2 cellular contexts compared by ENCODE assay signal in genomic region chr9:125601986-125602385, GRCh38.
A peak's percentile ranks its signal among the peaks of the same experiment; 100 is the strongest.
TF ChIP-seq lines count a peak whose summit lies in the region.

No MANE protein-coding gene starts in this region.

TF ChIP-seq in IMR-90, 13 proteins besides CTCF, POLR2A, EP300 and RAD21:
- TF ChIP-seq MAZ (IDR thresholded peaks at IDR 0.05; ENCODE audit: borderline replicate concordance, low read depth, low read length) (no peak), SMC3 (IDR thresholded peaks at IDR 0.05; ENCODE audit: low read depth, low read length) (0 out of 2 replicates have a peak, but pooled peaks have one; percentile 5)

TF ChIP-seq in GM12878, 131 proteins besides CTCF, POLR2A, EP300 and RAD21:
- TF ChIP-seq REST (IDR thresholded peaks at IDR 0.05; ENCODE audit: low read depth, low read length) (no peak), GATAD2B (conservative IDR thresholded peaks at IDR 0.05; ENCODE audit: low read depth) (no peak), MYC (IDR thresholded peaks at IDR 0.05; ENCODE audit: insufficient read depth, insufficient read length, insufficient replicate concordance, low read length, severe bottlenecking) (no peak), BMI1 (IDR thresholded peaks at IDR 0.05; ENCODE audit: borderline replicate concordance) (no peak)
TF ChIP-seq in GM12878: peak in this region for 0.
